In the genomic region with DNA sequence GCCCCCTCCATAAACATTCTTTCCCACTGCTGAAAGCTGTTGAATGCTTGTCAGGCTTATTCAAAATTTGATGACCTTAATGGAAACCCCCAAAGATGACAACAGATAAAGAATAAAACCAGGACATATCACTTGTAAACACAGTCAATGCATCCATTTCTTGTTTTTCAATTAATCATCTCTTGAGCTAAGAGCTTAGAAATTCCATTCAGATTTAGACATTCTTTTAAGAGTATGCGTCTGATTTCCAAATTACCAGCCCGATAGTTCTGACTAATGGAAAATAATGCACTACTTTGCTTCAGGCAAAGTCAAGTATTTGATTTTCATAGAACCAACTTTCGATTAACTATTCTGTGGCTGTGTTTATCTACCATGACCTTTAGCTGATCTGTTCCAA, we compare ENCODE assay signal across 17 cellular contexts.
DNase-seq lines count a peak whose midpoint lies in the region; ATAC-seq and TF ChIP-seq lines count a peak whose summit lies in the region.
"Had no signal": no experiment of that assay in that cellular context is flagged by ENCODE, and none has a peak within 500 bp of the region (broad histone marks: within the 10 kb centered on the region; RNA-seq: fewer than 3 reads in every experiment).

No MANE protein-coding gene starts in this region.

- no peaks in the 10 kb centered on the region for H3K36me3 ChIP-seq in GM23338 (ENCODE audit: insufficient read depth)
- H3K36me3 ChIP-seq: neutrophil had no signal

- no peaks in the 10 kb centered on the region for H3K9me3 Mint-ChIP-seq in activated T-helper 17 cell treated with anti-CD3 and anti-CD28 coated beads, Interleukin-2, amount 50 U/mL, for 72 hours
- no peaks in the 10 kb centered on the region for H3K9me3 Mint-ChIP-seq in GM23338
- H3K9me3 Mint-ChIP-seq: effector memory CD8-positive, alpha-beta T cell had no signal

- H3F3A ChIP-seq in GM23338 (replicated peaks; ENCODE audit: low read depth): no peaks in the 10 kb centered on the region

- no peaks in the 10 kb centered on the region for H3K36me3 Mint-ChIP-seq in activated T-helper 17 cell treated with anti-CD3 and anti-CD28 coated beads, Interleukin-2, amount 50 U/mL, for 72 hours (ENCODE audit: low read depth)
- no peaks in the 10 kb centered on the region for H3K36me3 Mint-ChIP-seq in GM23338 (ENCODE audit: low read depth)

- no peak overlapping the region for H3K4me2 ChIP-seq in GM23338

- peaks cover 21% of the 10 kb centered on the region for H3K4me1 Mint-ChIP-seq in activated T-helper 17 cell treated with anti-CD3 and anti-CD28 coated beads, Interleukin-2, amount 50 U/mL, for 72 hours
- H3K4me1 Mint-ChIP-seq in GM23338: no peaks in the 10 kb centered on the region
- H3K4me1 Mint-ChIP-seq: B cell had no signal

- no peaks in the 10 kb centered on the region for H3K27me3 Mint-ChIP-seq in activated T-helper 17 cell treated with anti-CD3 and anti-CD28 coated beads, Interleukin-2, amount 50 U/mL, for 72 hours
- H3K27me3 Mint-ChIP-seq in GM23338 (ENCODE audit: insufficient read depth, low read depth, poor library complexity): peaks cover 1% of the 10 kb centered on the region

- no peaks in the 10 kb centered on the region for H3K27me3 ChIP-seq in GM23338 (ENCODE audit: insufficient read depth)

- H3K27ac Mint-ChIP-seq in activated T-helper 17 cell treated with anti-CD3 and anti-CD28 coated beads, Interleukin-2, amount 50 U/mL, for 72 hours: peak overlapping the region; percentile 68
- no peak overlapping the region for H3K27ac Mint-ChIP-seq in GM23338
- H3K27ac Mint-ChIP-seq: B cell; effector memory CD8-positive, alpha-beta T cell; immature natural killer cell had no signal

- peak overlapping the region; percentile 51 for H3K4me3 Mint-ChIP-seq in activated T-helper 17 cell treated with anti-CD3 and anti-CD28 coated beads, Interleukin-2, amount 50 U/mL, for 72 hours
- H3K4me3 Mint-ChIP-seq in GM23338: no peak overlapping the region
- H3K4me3 Mint-ChIP-seq: B cell; effector memory CD8-positive, alpha-beta T cell; immature natural killer cell had no signal

- TF ChIP-seq CTCF in fibroblast of mammary gland (conservative IDR thresholded peaks at IDR 0.05; ENCODE audit: control insufficient read depth, insufficient read depth, low read depth, low read length) (no peak), GM23338 (conservative IDR thresholded peaks at IDR 0.05; ENCODE audit: low read depth in 2 of 2) (no peak)

- H3K4me1 ChIP-seq in GM23338 (ENCODE audit: insufficient read depth): no peaks in the 10 kb centered on the region

- no peaks in the 10 kb centered on the region for H4K20me1 ChIP-seq in GM23338 (replicated peaks; ENCODE audit: insufficient read depth)

- DNase-seq in A172 (ENCODE audit: low spot score) (peak; percentile 54), EH (ENCODE audit: low read depth) (peak; percentile 83), fibroblast of mammary gland (ENCODE audit: low read depth) (peak; percentile 14), NCI-H1092 (lab: John Stamatoyannopoulos, UW) (no peak), GM23338 (ENCODE audit: low spot score) (no peak), NCI-H1694 treated with DMSO at 0.1 percent for 48 hours (lab: John Stamatoyannopoulos, UW) (no peak)
- DNase-seq: effector memory CD8-positive, alpha-beta T cell; immature natural killer cell; mesendoderm; NCI-H2029; NCI-H69; stimulated activated naive CD4-positive, alpha-beta T cell treated with Interleukin-2 at 50 U/mL for 16 hours; T-helper 1 cell had no signal

- no peaks in the 10 kb centered on the region for H3K9me2 ChIP-seq in GM23338 (ENCODE audit: insufficient read depth)

- H2AFZ ChIP-seq in GM23338: no peak overlapping the region

- H3K27ac ChIP-seq in GM23338 (ENCODE audit: low read depth): no peak overlapping the region
- H3K27ac ChIP-seq: neutrophil had no signal

- H3K79me2 ChIP-seq in GM23338 (replicated peaks; ENCODE audit: insufficient read depth): no peaks in the 10 kb centered on the region

- ATAC-seq in activated T-helper 17 cell treated with anti-CD3 and anti-CD28 coated beads, Interleukin-2, amount 50 U/mL, for 72 hours (replicated peaks): peak; percentile 58
- ATAC-seq in GM19395 (IDR thresholded peaks at IDR 0.05; ENCODE audit: unreplicated experiment) (no peak), GM23338 (no peak)
- ATAC-seq: effector memory CD8-positive, alpha-beta T cell had no signal

- H3K4me3 ChIP-seq in fibroblast of mammary gland (ENCODE audit: control insufficient read depth, low read depth, low read length) (no peak overlapping the region), GM23338 (no peak overlapping the region)

TF ChIP-seq in GM23338, 12 proteins besides CTCF, POLR2A, EP300 and RAD21 (continues in another document):
- no peak for TF ChIP-seq STAT1 (IDR thresholded peaks at IDR 0.05; ENCODE audit: unreplicated experiment)
- TF ChIP-seq, protein P1, sequence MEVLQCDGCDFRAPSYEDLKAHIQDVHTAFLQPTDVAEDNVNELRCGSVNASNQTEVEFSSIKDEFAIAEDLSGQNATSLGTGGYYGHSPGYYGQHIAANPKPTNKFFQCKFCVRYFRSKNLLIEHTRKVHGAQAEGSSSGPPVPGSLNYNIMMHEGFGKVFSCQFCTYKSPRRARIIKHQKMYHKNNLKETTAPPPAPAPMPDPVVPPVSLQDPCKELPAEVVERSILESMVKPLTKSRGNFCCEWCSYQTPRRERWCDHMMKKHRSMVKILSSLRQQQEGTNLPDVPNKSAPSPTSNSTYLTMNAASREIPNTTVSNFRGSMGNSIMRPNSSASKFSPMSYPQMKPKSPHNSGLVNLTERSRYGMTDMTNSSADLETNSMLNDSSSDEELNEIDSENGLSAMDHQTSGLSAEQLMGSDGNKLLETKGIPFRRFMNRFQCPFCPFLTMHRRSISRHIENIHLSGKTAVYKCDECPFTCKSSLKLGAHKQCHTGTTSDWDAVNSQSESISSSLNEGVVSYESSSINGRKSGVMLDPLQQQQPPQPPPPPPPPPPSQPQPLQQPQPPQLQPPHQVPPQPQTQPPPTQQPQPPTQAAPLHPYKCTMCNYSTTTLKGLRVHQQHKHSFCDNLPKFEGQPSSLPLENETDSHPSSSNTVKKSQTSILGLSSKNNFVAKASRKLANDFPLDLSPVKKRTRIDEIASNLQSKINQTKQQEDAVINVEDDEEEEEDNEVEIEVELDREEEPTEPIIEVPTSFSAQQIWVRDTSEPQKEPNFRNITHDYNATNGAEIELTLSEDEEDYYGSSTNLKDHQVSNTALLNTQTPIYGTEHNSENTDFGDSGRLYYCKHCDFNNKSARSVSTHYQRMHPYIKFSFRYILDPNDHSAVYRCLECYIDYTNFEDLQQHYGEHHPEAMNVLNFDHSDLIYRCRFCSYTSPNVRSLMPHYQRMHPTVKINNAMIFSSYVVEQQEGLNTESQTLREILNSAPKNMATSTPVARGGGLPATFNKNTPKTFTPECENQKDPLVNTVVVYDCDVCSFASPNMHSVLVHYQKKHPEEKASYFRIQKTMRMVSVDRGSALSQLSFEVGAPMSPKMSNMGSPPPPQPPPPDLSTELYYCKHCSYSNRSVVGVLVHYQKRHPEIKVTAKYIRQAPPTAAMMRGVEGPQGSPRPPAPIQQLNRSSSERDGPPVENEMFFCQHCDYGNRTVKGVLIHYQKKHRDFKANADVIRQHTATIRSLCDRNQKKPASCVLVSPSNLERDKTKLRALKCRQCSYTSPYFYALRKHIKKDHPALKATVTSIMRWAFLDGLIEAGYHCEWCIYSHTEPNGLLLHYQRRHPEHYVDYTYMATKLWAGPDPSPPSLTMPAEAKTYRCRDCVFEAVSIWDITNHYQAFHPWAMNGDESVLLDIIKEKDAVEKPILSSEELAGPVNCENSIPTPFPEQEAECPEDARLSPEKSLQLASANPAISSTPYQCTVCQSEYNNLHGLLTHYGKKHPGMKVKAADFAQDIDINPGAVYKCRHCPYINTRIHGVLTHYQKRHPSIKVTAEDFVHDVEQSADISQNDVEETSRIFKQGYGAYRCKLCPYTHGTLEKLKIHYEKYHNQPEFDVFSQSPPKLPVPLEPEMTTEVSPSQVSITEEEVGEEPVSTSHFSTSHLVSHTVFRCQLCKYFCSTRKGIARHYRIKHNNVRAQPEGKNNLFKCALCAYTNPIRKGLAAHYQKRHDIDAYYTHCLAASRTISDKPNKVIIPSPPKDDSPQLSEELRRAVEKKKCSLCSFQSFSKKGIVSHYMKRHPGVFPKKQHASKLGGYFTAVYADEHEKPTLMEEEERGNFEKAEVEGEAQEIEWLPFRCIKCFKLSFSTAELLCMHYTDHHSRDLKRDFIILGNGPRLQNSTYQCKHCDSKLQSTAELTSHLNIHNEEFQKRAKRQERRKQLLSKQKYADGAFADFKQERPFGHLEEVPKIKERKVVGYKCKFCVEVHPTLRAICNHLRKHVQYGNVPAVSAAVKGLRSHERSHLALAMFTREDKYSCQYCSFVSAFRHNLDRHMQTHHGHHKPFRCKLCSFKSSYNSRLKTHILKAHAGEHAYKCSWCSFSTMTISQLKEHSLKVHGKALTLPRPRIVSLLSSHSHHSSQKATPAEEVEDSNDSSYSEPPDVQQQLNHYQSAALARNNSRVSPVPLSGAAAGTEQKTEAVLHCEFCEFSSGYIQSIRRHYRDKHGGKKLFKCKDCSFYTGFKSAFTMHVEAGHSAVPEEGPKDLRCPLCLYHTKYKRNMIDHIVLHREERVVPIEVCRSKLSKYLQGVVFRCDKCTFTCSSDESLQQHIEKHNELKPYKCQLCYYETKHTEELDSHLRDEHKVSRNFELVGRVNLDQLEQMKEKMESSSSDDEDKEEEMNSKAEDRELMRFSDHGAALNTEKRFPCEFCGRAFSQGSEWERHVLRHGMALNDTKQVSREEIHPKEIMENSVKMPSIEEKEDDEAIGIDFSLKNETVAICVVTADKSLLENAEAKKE (CRISPR knock-in tag; IDR thresholded peaks at IDR 0.05): no peak
- no peak for TF ChIP-seq EZH2phosphoT487 (IDR thresholded peaks at IDR 0.05; ENCODE audit: unreplicated experiment)
- no peak for TF ChIP-seq ZNF331 (CRISPR knock-in tag; IDR thresholded peaks at IDR 0.05; ENCODE audit: low read depth)
- TF ChIP-seq, protein P2, sequence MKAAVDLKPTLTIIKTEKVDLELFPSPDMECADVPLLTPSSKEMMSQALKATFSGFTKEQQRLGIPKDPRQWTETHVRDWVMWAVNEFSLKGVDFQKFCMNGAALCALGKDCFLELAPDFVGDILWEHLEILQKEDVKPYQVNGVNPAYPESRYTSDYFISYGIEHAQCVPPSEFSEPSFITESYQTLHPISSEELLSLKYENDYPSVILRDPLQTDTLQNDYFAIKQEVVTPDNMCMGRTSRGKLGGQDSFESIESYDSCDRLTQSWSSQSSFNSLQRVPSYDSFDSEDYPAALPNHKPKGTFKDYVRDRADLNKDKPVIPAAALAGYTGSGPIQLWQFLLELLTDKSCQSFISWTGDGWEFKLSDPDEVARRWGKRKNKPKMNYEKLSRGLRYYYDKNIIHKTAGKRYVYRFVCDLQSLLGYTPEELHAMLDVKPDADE (IDR thresholded peaks at IDR 0.05): no peak

Comparison
In these comparisons a context has a peak if more than half of its experiments do, and no peak if none do; other contexts are left out.
1. DNase-seq: peak in A172 (single experiment), EH (single experiment) and fibroblast of mammary gland (single experiment); none in NCI-H1092 (single experiment), GM23338 (single experiment) and NCI-H1694 treated with DMSO at 0.1 percent for 48 hours (single experiment).